In genomic region chr16:57299719-57300386, GRCh38 we compare ENCODE assay signal across 1 cellular context.
TF ChIP-seq lines count a peak whose summit lies in the region.

No MANE protein-coding gene starts in this region.

TF ChIP-seq in HepG2, 621 proteins besides CTCF, POLR2A, EP300 and RAD21 (continued from another document and continues in another):
- TF ChIP-seq ZNF318 (CRISPR knock-in tag; IDR thresholded peaks at IDR 0.05) (no peak), HOXA3 (CRISPR knock-in tag; IDR thresholded peaks at IDR 0.05) (peak; percentile 84; the same call in 1 of the 2 replicates), SOX5 (CRISPR knock-in tag; IDR thresholded peaks at IDR 0.05; ENCODE audit: borderline replicate concordance) (peak; percentile 63; the same call in 1 of the 2 replicates), TAF15 (IDR thresholded peaks at IDR 0.05; ENCODE audit: low read depth, low read length, poor library complexity, severe bottlenecking) (no peak), ZNF775 (CRISPR knock-in tag; IDR thresholded peaks at IDR 0.05; ENCODE audit: borderline replicate concordance) (0 out of 2 replicates have a peak, but pooled peaks have one; percentile 33), SRY (CRISPR knock-in tag; IDR thresholded peaks at IDR 0.05) (no peak; the same call in 1 of the 2 replicates), MTA1 (CRISPR knock-in tag; IDR thresholded peaks at IDR 0.05; ENCODE audit: borderline replicate concordance) (peak; percentile 37; the same call in 1 of the 2 replicates), ZNF224 (CRISPR knock-in tag; IDR thresholded peaks at IDR 0.05) (peak; percentile 50; the same call in 1 of the 2 replicates), KDM3A (CRISPR knock-in tag; IDR thresholded peaks at IDR 0.05; ENCODE audit: low read depth) (peak; percentile 71; the same call in 1 of the 2 replicates), ZNF629 (CRISPR knock-in tag; conservative IDR thresholded peaks at IDR 0.05) (peak; percentile 84), ZNF614 (CRISPR knock-in tag; IDR thresholded peaks at IDR 0.05; ENCODE audit: borderline replicate concordance) (peak; percentile 97), ZNF33A (CRISPR knock-in tag; IDR thresholded peaks at IDR 0.05; ENCODE audit: borderline replicate concordance) (peak; percentile 96; the same call in 1 of the 2 replicates), NBN (conservative IDR thresholded peaks at IDR 0.05) (no peak), TSC22D2 (CRISPR knock-in tag; IDR thresholded peaks at IDR 0.05; ENCODE audit: borderline replicate concordance) (peak; percentile 90; the same call in 1 of the 2 replicates), ZNF142 (CRISPR knock-in tag; IDR thresholded peaks at IDR 0.05) (no peak; the same call in none of the 2 replicates), ZNF281 (CRISPR knock-in tag; IDR thresholded peaks at IDR 0.05; ENCODE audit: borderline replicate concordance) (no peak; the same call in 1 of the 2 replicates), HMG20B (CRISPR knock-in tag; conservative IDR thresholded peaks at IDR 0.05) (peak; percentile 50; the same call in 1 of the 2 replicates), CSRNP2 (CRISPR knock-in tag; conservative IDR thresholded peaks at IDR 0.05; ENCODE audit: low read depth) (no peak), ZNF160 (CRISPR knock-in tag; IDR thresholded peaks at IDR 0.05) (peak; percentile 38; the same call in 1 of the 2 replicates), MEF2D (CRISPR knock-in tag; IDR thresholded peaks at IDR 0.05) (peak; percentile 96), CAMTA2 (CRISPR knock-in tag; IDR thresholded peaks at IDR 0.05; ENCODE audit: borderline replicate concordance) (no peak), SALL2 (CRISPR knock-in tag; IDR thresholded peaks at IDR 0.05) (peak; percentile 76), MIER3 (CRISPR knock-in tag; IDR thresholded peaks at IDR 0.05; ENCODE audit: borderline replicate concordance) (no peak), TARDBP (CRISPR knock-in tag; IDR thresholded peaks at IDR 0.05) (peak; percentile 35; the same call in 1 of the 2 replicates), NKX3-1 (CRISPR knock-in tag; IDR thresholded peaks at IDR 0.05) (peak; percentile 90), FUBP1 (CRISPR knock-in tag; IDR thresholded peaks at IDR 0.05; ENCODE audit: borderline replicate concordance) (0 out of 2 replicates have a peak, but pooled peaks have one; percentile 50), ZNF788 (CRISPR knock-in tag; IDR thresholded peaks at IDR 0.05; ENCODE audit: borderline replicate concordance) (peak; percentile 71; the same call in 1 of the 2 replicates), ZNF225 (CRISPR knock-in tag; IDR thresholded peaks at IDR 0.05) (peak; percentile 91), CREB1 (IDR thresholded peaks at IDR 0.05) (no peak), CREB1 (CRISPR knock-in tag; IDR thresholded peaks at IDR 0.05) (peak; percentile 59; the same call in 1 of the 2 replicates), ZBTB44 (CRISPR knock-in tag; IDR thresholded peaks at IDR 0.05) (0 out of 2 replicates have a peak, but pooled peaks have one; percentile 12)
